Comparison of ENCODE assay signal across 8 cellular contexts in the genomic region with DNA sequence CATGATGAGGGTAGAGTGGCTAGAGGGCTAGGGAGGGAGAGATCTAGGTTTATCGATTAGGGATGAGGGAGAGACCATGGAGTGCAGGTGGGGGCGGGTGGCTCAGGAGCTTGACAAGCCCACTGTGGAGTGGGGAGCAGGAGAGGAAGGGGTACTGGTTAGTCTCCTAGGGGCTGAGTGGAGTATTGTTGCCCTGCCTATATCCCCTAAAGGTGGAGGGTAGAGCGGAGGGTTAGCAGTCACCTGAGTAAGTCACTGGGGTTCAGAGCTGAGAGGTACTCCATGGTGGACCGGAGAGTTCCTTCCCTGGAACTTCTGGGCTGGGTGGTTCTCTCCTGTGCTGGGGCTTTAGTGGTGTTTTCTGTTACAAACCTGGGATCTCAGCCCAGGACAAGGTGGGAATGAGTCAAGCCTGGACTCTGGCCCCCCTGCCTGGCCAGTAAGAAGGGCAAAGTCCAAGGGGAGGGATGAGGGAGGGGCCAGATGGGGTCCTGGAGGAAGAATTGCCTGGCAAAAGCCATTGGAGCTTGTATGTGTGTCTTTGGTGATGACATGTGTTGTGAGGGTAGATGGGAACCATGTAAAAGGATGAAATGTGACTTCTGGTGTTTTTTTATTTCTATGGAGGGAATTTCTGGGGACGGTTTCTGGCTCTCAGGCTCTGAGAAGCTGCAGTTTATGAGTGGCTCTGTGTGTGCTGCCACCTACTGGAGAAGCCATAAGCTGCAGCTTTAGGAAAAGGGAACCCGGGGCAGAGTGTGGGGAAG. TPM values are rescaled to one million over a fixed set of nuclear protein-coding genes. Genes with fewer than 3 reads are reported as not detected.
DNase-seq lines count a peak whose midpoint lies in the region; ATAC-seq, FAIRE-seq and TF ChIP-seq lines count a peak whose summit lies in the region.

A gene with protein sequence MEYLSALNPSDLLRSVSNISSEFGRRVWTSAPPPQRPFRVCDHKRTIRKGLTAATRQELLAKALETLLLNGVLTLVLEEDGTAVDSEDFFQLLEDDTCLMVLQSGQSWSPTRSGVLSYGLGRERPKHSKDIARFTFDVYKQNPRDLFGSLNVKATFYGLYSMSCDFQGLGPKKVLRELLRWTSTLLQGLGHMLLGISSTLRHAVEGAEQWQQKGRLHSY (minus strand): TSS at position 403 of the 767 bp plus-strand sequence. CDS start 119 bp downstream, at position 284.

- H3K23me2 ChIP-seq in H1 (ENCODE audit: low read depth, low read length): peaks cover 1% of the 10 kb centered on the region; the same call in 1 of the 2 replicates

- no peak within 1 kb of the TSS for H2AK5ac ChIP-seq in H1 (ENCODE audit: low read depth, low read length)

- H4K8ac ChIP-seq in H1 (ENCODE audit: extremely low read depth, insufficient read depth, low read length): no peak within 1 kb of the TSS

- FAIRE-seq in H1 (lab: Jason Lieb, UNC): no peak

- no peak within 1 kb of the TSS for H2BK5ac ChIP-seq in H1 (ENCODE audit: low read depth, low read length)

- no peaks in the 10 kb centered on the region for H3K27me3 ChIP-seq in CD4-positive, CD25-positive, alpha-beta regulatory T cell (ENCODE audit: control insufficient read depth, insufficient read depth, low read length)
- H3K27me3 ChIP-seq in H7 (ENCODE audit: control insufficient read depth, insufficient read depth, low read length): no peaks in the 10 kb centered on the region
- H3K27me3 ChIP-seq in H1 (replicated peaks in 1 of 4; ENCODE audit: control insufficient read depth in 3 of 4, extremely low read depth in 1 of 4, insufficient read depth in 3 of 4, low read length in 3 of 4): no peaks in the 10 kb centered on the region
- H3K27me3 ChIP-seq in mononuclear cell (ENCODE audit: insufficient read depth, low read length): no peaks in the 10 kb centered on the region
- H3K27me3 ChIP-seq in thymus (ENCODE audit: control insufficient read depth, insufficient read depth): no peaks in the 10 kb centered on the region

- peak within 1 kb of the TSS; percentile 23 to 85 (median 65) for H3K27ac Mint-ChIP-seq in CD4-positive, CD25-positive, alpha-beta regulatory T cell

- no peaks in the 10 kb centered on the region for H3K9me3 Mint-ChIP-seq in CD4-positive, CD25-positive, alpha-beta regulatory T cell

- peaks cover 45% of the 10 kb centered on the region for H3K4me1 ChIP-seq in CD4-positive, CD25-positive, alpha-beta regulatory T cell (ENCODE audit: control insufficient read depth, insufficient read depth, low read length, poor library complexity, severe bottlenecking)
- H3K4me1 ChIP-seq in H1 (replicated peaks in 1 of 4; ENCODE audit: control insufficient read depth in 3 of 4, insufficient read depth in 4 of 4, low read length in 3 of 4): no peaks in the 10 kb centered on the region
- peaks cover 52% of the 10 kb centered on the region for H3K4me1 ChIP-seq in mononuclear cell (ENCODE audit: insufficient read depth, low read length)
- H3K4me1 ChIP-seq in thymus (ENCODE audit: control insufficient read depth, insufficient read depth, low read length): peaks cover 9% of the 10 kb centered on the region

- H3K4me3 ChIP-seq in CD4-positive, CD25-positive, alpha-beta regulatory T cell (ENCODE audit: low read depth, low read length): no peak within 1 kb of the TSS
- H3K4me3 ChIP-seq in H7 (ENCODE audit: insufficient read depth, low read depth, low read length) (no peak within 1 kb of the TSS), H1 (ENCODE audit: extremely low read depth in 1 of 4, insufficient read depth in 2 of 4, low read depth in 3 of 4, low read length in 4 of 4) (no peak within 1 kb of the TSS), mononuclear cell (ENCODE audit: low read length) (no peak within 1 kb of the TSS), thymus (ENCODE audit: low read length) (no peak within 1 kb of the TSS)

- H4K5ac ChIP-seq in H1 (ENCODE audit: insufficient read length, low read depth, low read length): no peak within 1 kb of the TSS

- no peak for TF ChIP-seq EP300 in H1 (IDR thresholded peaks at IDR 0.05; ENCODE audit: borderline replicate concordance in 1 of 2, low read depth in 2 of 2, low read length in 2 of 2)

- H3K4me3 Mint-ChIP-seq in CD4-positive, CD25-positive, alpha-beta regulatory T cell: peak within 1 kb of the TSS in 3 of 4 donors; percentile 43 to 73 (median 68)

- no peak within 1 kb of the TSS for H2BK15ac ChIP-seq in H1 (ENCODE audit: low read length)

- no peak within 1 kb of the TSS for H3K4me2 ChIP-seq in H1 (ENCODE audit: insufficient read depth in 1 of 2, low read depth in 2 of 2, low read length in 2 of 2)

- peaks cover 17 to 56% (median 29%) of the 10 kb centered on the region in 4 donors for H3K4me1 Mint-ChIP-seq in CD4-positive, CD25-positive, alpha-beta regulatory T cell

- peak; percentile 73 to 86 (median 76) for TF ChIP-seq CTCF in H1 (IDR thresholded peaks at IDR 0.05; ENCODE audit: control extremely low read depth in 1 of 3, insufficient read depth in 1 of 3, low read depth in 1 of 3, low read length in 3 of 3)

- peak; percentile 47 to 59 (median 56) for DNase-seq in CD4-positive, CD25-positive, alpha-beta regulatory T cell
- DNase-seq in H7: peak; percentile 90
- peak; percentile 49 for DNase-seq in NCI-H748 (lab: John Stamatoyannopoulos, UW; ENCODE audit: unreplicated experiment)
- peak in 1 of 2 experiments; percentile 86 for DNase-seq in H1 (ENCODE audit: low read depth in 1 of 2, low spot score in 2 of 2)

- H3K27me3 Mint-ChIP-seq in CD4-positive, CD25-positive, alpha-beta regulatory T cell: no peaks in the 10 kb centered on the region

- no peak within 1 kb of the TSS for H3K14ac ChIP-seq in H1 (ENCODE audit: insufficient read length)

- no peak within 1 kb of the TSS for H2AFZ ChIP-seq in H1 (ENCODE audit: low read length)

- 72% methylated on average over 6 of the region's 6 CpGs; no CpG with 5 or more reads in 1 of the 2 experiments for WGBS in H1 (ENCODE audit: extremely low coverage in 1 of 2, insufficient coverage in 1 of 2, insufficient read length in 1 of 2, insufficient replicate concordance in 2 of 2, low coverage in 1 of 2, low lambda C conversion rate in 2 of 2, missing lambda C conversion rate in 1 of 2), 2 experiments
- WGBS in thymus: 69% methylated on average over 6 of the region's 6 CpGs

- no peak within 1 kb of the TSS for H3K9ac ChIP-seq in H1 (replicated peaks in 1 of 4; ENCODE audit: extremely low read depth in 1 of 4, low read depth in 3 of 4, low read length in 3 of 4)

- CTCF ChIA-PET in activated CD8-positive, alpha-beta memory T cell treated with anti-CD3 and anti-CD28 coated beads for 36 hours (lab: Charles Lee): interaction anchor here (0.5 to 8.6 kb wide), 28 partner anchors 9 to 227 kb away, joined by 3 to 57 read pairs (median 6); partner anchors contain the start of genes ADCY4, CBLN3, CHMP4A and DHRS1
- CTCF ChIA-PET in H1 (lab: Charles Lee; ENCODE audit: partially characterized antibody): interaction anchor here (0.6 to 15.8 kb wide), 48 partner anchors 9 to 819 kb away, joined by 3 to 173 read pairs (median 4); partner anchors contain the start of genes ADCY4, CBLN3, CHMP4A and DHRS1

- no peak for TF ChIP-seq POLR2A in H1 (IDR thresholded peaks at IDR 0.05; ENCODE audit: control extremely low read depth in 1 of 2, low read depth in 2 of 2, low read length in 2 of 2)

- H3K79me2 ChIP-seq in H1 (ENCODE audit: control insufficient read depth in 1 of 2, insufficient read depth in 2 of 2, low read length in 2 of 2): no peaks in the 10 kb centered on the region

- H2BK20ac ChIP-seq in H1 (ENCODE audit: low read length): no peak within 1 kb of the TSS

- no peak within 1 kb of the TSS for H4K91ac ChIP-seq in H1 (replicated peaks; ENCODE audit: insufficient read length, low read length)

- peaks cover 45% of the 10 kb centered on the region for H3K36me3 ChIP-seq in CD4-positive, CD25-positive, alpha-beta regulatory T cell (ENCODE audit: control insufficient read depth, insufficient read depth, low read length)
- H3K36me3 ChIP-seq in H7 (replicated peaks; ENCODE audit: control insufficient read depth, insufficient read depth, low read length): peaks cover 36% of the 10 kb centered on the region
- peaks cover 20 to 37% (median 28%) of the 10 kb centered on the region in 4 experiments for H3K36me3 ChIP-seq in H1 (ENCODE audit: control insufficient read depth in 2 of 4, insufficient read depth in 4 of 4, low read length in 3 of 4)
- peaks cover 50% of the 10 kb centered on the region for H3K36me3 ChIP-seq in thymus (ENCODE audit: control insufficient read depth, insufficient read depth)

- H3K4ac ChIP-seq in H1 (replicated peaks; ENCODE audit: insufficient read length, low read depth, low read length): no peak within 1 kb of the TSS

- no peak within 1 kb of the TSS for H3K23ac ChIP-seq in H1 (ENCODE audit: insufficient read length)

- no peak within 1 kb of the TSS for H2BK120ac ChIP-seq in H1 (replicated peaks; ENCODE audit: low read depth, low read length)

- H3K56ac ChIP-seq in H1 (replicated peaks; ENCODE audit: insufficient read length, low read depth, low read length): no peak within 1 kb of the TSS

- H3K27ac ChIP-seq in CD4-positive, CD25-positive, alpha-beta regulatory T cell (ENCODE audit: insufficient read depth, low read length, poor library complexity, severe bottlenecking): no peak within 1 kb of the TSS
- no peak within 1 kb of the TSS for H3K27ac ChIP-seq in H1 (ENCODE audit: low read depth, low read length)
- peak within 1 kb of the TSS; percentile 54 for H3K27ac ChIP-seq in thymus (ENCODE audit: low read depth)

- peaks cover 2 to 6% of the 10 kb centered on the region in 2 experiments for H4K20me1 ChIP-seq in H1 (replicated peaks in 1 of 2; ENCODE audit: control insufficient read depth in 1 of 2, insufficient read depth in 2 of 2, low read length in 2 of 2)

- peaks cover 33% of the 10 kb centered on the region for H3K36me3 Mint-ChIP-seq in CD4-positive, CD25-positive, alpha-beta regulatory T cell

- POLR2A ChIA-PET in activated CD8-positive, alpha-beta memory T cell treated with anti-CD3 and anti-CD28 coated beads for 36 hours (lab: Charles Lee): interaction anchor here (0.9 to 1.1 kb wide), 2 partner anchors 8 to 66 kb away, joined by 3 read pairs; partner anchors contain the start of genes DHRS1, NOP9 and TINF2
- POLR2A ChIA-PET in H1 (lab: Charles Lee; ENCODE audit: partially characterized antibody): interaction anchor here (0.6 to 3.0 kb wide), 18 partner anchors 9 to 223 kb away, joined by 3 to 18 read pairs (median 4); partner anchors contain the start of genes ADCY4, DHRS1, MDP1 and NOP9

- ATAC-seq in CD4-positive, CD25-positive, alpha-beta regulatory T cell (ENCODE audit: low read depth in 2 of 2): no peak
- no peak for ATAC-seq in GM19463 (IDR thresholded peaks at IDR 0.05; ENCODE audit: unreplicated experiment)

- H3K18ac ChIP-seq in H1 (ENCODE audit: extremely low read depth, low read length): no peak within 1 kb of the TSS

- no peak within 1 kb of the TSS for H2BK12ac ChIP-seq in H1 (ENCODE audit: low read depth, low read length)

- H3K79me1 ChIP-seq in H1 (ENCODE audit: low read depth, low read length): no peaks in the 10 kb centered on the region

- H3K9me3 ChIP-seq in CD4-positive, CD25-positive, alpha-beta regulatory T cell (ENCODE audit: control insufficient read depth in 2 of 2, low read length in 2 of 2): no peaks in the 10 kb centered on the region
- no peaks in the 10 kb centered on the region for H3K9me3 ChIP-seq in H1 (ENCODE audit: insufficient read depth in 2 of 2, low read depth in 1 of 2, low read length in 1 of 2)
- no peaks in the 10 kb centered on the region for H3K9me3 ChIP-seq in mononuclear cell (ENCODE audit: low read depth, low read length)
- H3K9me3 ChIP-seq in thymus (ENCODE audit: control insufficient read depth): no peaks in the 10 kb centered on the region

- peak; percentile 45 to 64; a peak in 3 of 4 replicates for TF ChIP-seq RAD21 in H1 (IDR thresholded peaks at IDR 0.05 in 1 of 2, conservative IDR thresholded peaks at IDR 0.05 in 1 of 2; ENCODE audit: low read depth in 2 of 2, low read length in 2 of 2)

RNA-seq across cellular contexts. Expression of the gene that starts here (rescaled TPM):
- 13.2 TPM for total RNA-seq in CD4-positive, CD25-positive, alpha-beta regulatory T cell
- 10 to 100 TPM in 2 of 4 donors, 1 to 10 TPM in 2; 8.9 to 13.6 (median 9.7) TPM for polyA plus RNA-seq in CD4-positive, CD25-positive, alpha-beta regulatory T cell
- 0.48 TPM in 1 of 2 replicates, not detected in the other for total RNA-seq in H7 (2014; rRNA removed; shearing (Covaris generic))
- total RNA-seq in activated CD8-positive, alpha-beta memory T cell treated with anti-CD3 and anti-CD28 coated beads for 36 hours: 10 to 100 TPM; 14.2 to 14.4 TPM
- total RNA-seq in H1 (2021; fragmentation: NEBNext Ultra II Directional; extraction: Animal tissue kit (Norgen Biotek cat#: 25700)): not detected in 2 replicates
- polyA plus RNA-seq in H1 (2011; rRNA removed) (0.09 and 0.11 TPM in 2 replicates), thymus (13.4 TPM)
- polyA plus RNA-seq in H1 (2011; cell fraction: cytosol; rRNA removed): 0.08 TPM
- polyA plus RNA-seq in H1 (2011; cell fraction: nucleus; rRNA removed): 0.11 TPM
- polyA plus RNA-seq in H1 (2012, experiment 1 of 2): 0.21 TPM in 1 of 4 replicates, not detected in the others
- not detected for polyA plus RNA-seq in H1 (2012, experiment 2 of 2)
- polyA plus RNA-seq in H1 (2013, experiment 1 of 2): not detected
- polyA plus RNA-seq in H1 (2013, experiment 2 of 2): not detected
- polyA minus RNA-seq in H1 (2011; rRNA and poly(A)+ RNA removed): not detected in 2 replicates
- not detected for polyA minus RNA-seq in H1 (2011; cell fraction: cytosol; rRNA and poly(A)+ RNA removed)
- not detected for polyA minus RNA-seq in H1 (2011; cell fraction: nucleus; rRNA and poly(A)+ RNA removed)
- 14.4 TPM for total RNA-seq in mononuclear cell

Comparison
In these comparisons a context has a peak if more than half of its experiments do, and no peak if none do; other contexts are left out.
1. Peak in DNase-seq in H7; RNA of the gene not detected or under 1 TPM.